8 cellular contexts compared by ENCODE assay signal in genomic region chr1:113904674-113905434, GRCh38. TPM values are rescaled to one million over a fixed set of nuclear protein-coding genes. Genes with fewer than 3 reads are reported as not detected.
A peak's percentile ranks its signal among the peaks of the same experiment; 100 is the strongest.
DNase-seq lines count a peak whose midpoint lies in the region; ATAC-seq and TF ChIP-seq lines count a peak whose summit lies in the region.

Gene AP4B1, minus strand, starts transcription at chr1:113904799. Its CDS starts 82 bp downstream, at chr1:113904717.
Gene DCLRE1B, plus strand, starts transcription at chr1:113905326. Its CDS starts 261 bp downstream, at chr1:113905587.

- peaks cover 19% of the 10 kb centered on the region for H3K36me3 Mint-ChIP-seq in HFFc6 (ENCODE audit: low read depth)
- peaks cover 42% of the 10 kb centered on the region for H3K36me3 Mint-ChIP-seq in activated naive CD4-positive, alpha-beta T cell treated with anti-CD3 and anti-CD28 coated beads for 36 hours (ENCODE audit: low read depth)

- H3K27ac Mint-ChIP-seq in HFFc6 = peak within 1 kb of the TSS; percentile 97
- H3K27ac Mint-ChIP-seq in activated naive CD4-positive, alpha-beta T cell treated with anti-CD3 and anti-CD28 coated beads for 36 hours = peak within 1 kb of the TSS; percentile 97

- peak; percentile 65 to 68 for TF ChIP-seq POLR2A in gastroesophageal sphincter (IDR thresholded peaks at IDR 0.05)
- no peak for TF ChIP-seq POLR2A in suprapubic skin (IDR thresholded peaks at IDR 0.05)

- intact Hi-C loops in activated naive CD4-positive, alpha-beta T cell treated with anti-CD3 and anti-CD28 coated beads for 36 hours (cut with micrococcal nuclease) = loop anchor here (1.0 to 10.0 kb wide), 11 partner anchors 24 to 1188 kb away; partner anchors contain the start of genes HIPK1, LRIG2, MAGI3 and PHTF1

- TF ChIP-seq CTCF in HFFc6 (IDR thresholded peaks at IDR 0.05) (peak; percentile 87), gastroesophageal sphincter (IDR thresholded peaks at IDR 0.05) (peak; percentile 13 to 93 (median 89)), suprapubic skin (IDR thresholded peaks at IDR 0.05) (peak; percentile 38 to 79)

- H3K27ac ChIP-seq in gastroesophageal sphincter (peak within 1 kb of the TSS; percentile 87 to 95 (median 93)), suprapubic skin (peak within 1 kb of the TSS; percentile 94)

- no peak for TF ChIP-seq EP300 in gastroesophageal sphincter (IDR thresholded peaks at IDR 0.05)
- TF ChIP-seq EP300 in suprapubic skin (IDR thresholded peaks at IDR 0.05) = no peak

- 0% methylated on average over 7 to 26 of the region's 67 CpGs for WGBS in gastroesophageal sphincter (ENCODE audit: low coverage in 1 of 2), 2 donors
- WGBS in suprapubic skin = 0% methylated on average over 39 of the region's 67 CpGs

- DNase-seq in HFFc6 (peak; percentile 100), NAMALWA (ENCODE audit: low spot score) (peak; percentile 100), SK-N-DZ (ENCODE audit: low spot score) (peak; percentile 100), non-pigmented ciliary epithelial cell (ENCODE audit: low read depth) (peak; percentile 100), suprapubic skin (ENCODE audit: low spot score in 2 of 2) (peak; percentile 99)
- peak; percentile 99 for DNase-seq in activated naive CD4-positive, alpha-beta T cell treated with anti-CD3 and anti-CD28 coated beads for 36 hours

- no peaks in the 10 kb centered on the region for H3K9me3 ChIP-seq in gastroesophageal sphincter
- H3K9me3 ChIP-seq in suprapubic skin = no peaks in the 10 kb centered on the region

- no peaks in the 10 kb centered on the region for H3K27me3 Mint-ChIP-seq in HFFc6 (ENCODE audit: insufficient read depth)
- no peaks in the 10 kb centered on the region for H3K27me3 Mint-ChIP-seq in activated naive CD4-positive, alpha-beta T cell treated with anti-CD3 and anti-CD28 coated beads for 36 hours (ENCODE audit: low read depth)

- CTCF ChIA-PET in activated naive CD4-positive, alpha-beta T cell treated with anti-CD3 and anti-CD28 coated beads for 36 hours (lab: Charles Lee) = interaction anchor here (0.6 to 5.1 kb wide), 16 partner anchors 15 to 764 kb away, joined by 3 to 43 read pairs (median 5); partner anchors contain the start of gene HIPK1

- peaks cover 25% of the 10 kb centered on the region for H3K4me1 Mint-ChIP-seq in HFFc6 (ENCODE audit: low read depth)
- peaks cover 51% of the 10 kb centered on the region for H3K4me1 Mint-ChIP-seq in activated naive CD4-positive, alpha-beta T cell treated with anti-CD3 and anti-CD28 coated beads for 36 hours (ENCODE audit: low read depth)

- peak; percentile 97 for ATAC-seq in gastroesophageal sphincter

- H3K9me3 Mint-ChIP-seq in HFFc6 = no peaks in the 10 kb centered on the region
- no peaks in the 10 kb centered on the region for H3K9me3 Mint-ChIP-seq in activated naive CD4-positive, alpha-beta T cell treated with anti-CD3 and anti-CD28 coated beads for 36 hours

- peaks cover 0 to 46% of the 10 kb centered on the region in 2 donors for H3K36me3 ChIP-seq in gastroesophageal sphincter
- H3K36me3 ChIP-seq in suprapubic skin = peaks cover 40% of the 10 kb centered on the region

- H3K4me3 ChIP-seq in GM08714 (ENCODE audit: low read length) (peak within 1 kb of the TSS; percentile 88), gastroesophageal sphincter (peak within 1 kb of the TSS; percentile 72 to 84), suprapubic skin (peak within 1 kb of the TSS; percentile 68)

- H3K27me3 ChIP-seq in gastroesophageal sphincter (no peaks in the 10 kb centered on the region), suprapubic skin (no peaks in the 10 kb centered on the region)

- H3K4me3 Mint-ChIP-seq in HFFc6 = peak within 1 kb of the TSS; percentile 89
- H3K4me3 Mint-ChIP-seq in activated naive CD4-positive, alpha-beta T cell treated with anti-CD3 and anti-CD28 coated beads for 36 hours = peak within 1 kb of the TSS; percentile 99

- peaks cover 5 to 40% (median 18%) of the 10 kb centered on the region in 3 donors for H3K4me1 ChIP-seq in gastroesophageal sphincter
- H3K4me1 ChIP-seq in suprapubic skin = peaks cover 25% of the 10 kb centered on the region

RNA-seq across cellular contexts. Expression of gene AP4B1, which starts in this region (rescaled TPM):
- 10 to 100 TPM; 12.6 to 14.0 (median 13.3) TPM for total RNA-seq in HFFc6 (2021; fragmentation: NEBNext Ultra II Directional; extraction: Animal tissue kit (Norgen Biotek cat#: 25700))
- polyA plus RNA-seq in SK-N-DZ (2014; cell fraction: cytosol; rRNA removed) = 20.5 and 21.2 TPM in 2 replicates
- polyA plus RNA-seq in SK-N-DZ (2014; cell fraction: nucleus; rRNA removed) = 76.1 and 76.7 TPM in 2 replicates
- total RNA-seq in activated naive CD4-positive, alpha-beta T cell treated with anti-CD3 and anti-CD28 coated beads for 36 hours = 10 to 100 TPM; 35.7 to 40.2 TPM
- total RNA-seq in gastroesophageal sphincter (10 to 100 TPM in 3 of 4 donors, 1 to 10 TPM in 1; 7.1 to 21.9 (median 12.6) TPM), suprapubic skin (10 to 100 TPM; 10.9 to 34.0 (median 12.2) TPM)

RNA-seq across cellular contexts. Expression of gene DCLRE1B, which starts in this region (rescaled TPM):
- total RNA-seq in HFFc6 (2021; fragmentation: NEBNext Ultra II Directional; extraction: Animal tissue kit (Norgen Biotek cat#: 25700)) = 1 to 10 TPM; 5.7 to 9.9 (median 8.8) TPM
- 17.5 and 18.5 TPM in 2 replicates for polyA plus RNA-seq in SK-N-DZ (2014; cell fraction: cytosol; rRNA removed)
- 6.0 and 6.9 TPM in 2 replicates for polyA plus RNA-seq in SK-N-DZ (2014; cell fraction: nucleus; rRNA removed)
- total RNA-seq in activated naive CD4-positive, alpha-beta T cell treated with anti-CD3 and anti-CD28 coated beads for 36 hours = 10 to 100 TPM; 17.7 to 18.3 TPM
- total RNA-seq in gastroesophageal sphincter (1 to 10 TPM; 3.2 to 9.2 (median 5.1) TPM), suprapubic skin (1 to 10 TPM; 4.3 to 8.9 (median 6.3) TPM)

Comparison
In these comparisons a context has a peak if more than half of its experiments do, and no peak if none do; other contexts are left out.
1. Peak in every context shown above with its lines: DNase-seq, ATAC-seq, H3K4me3 ChIP-seq and H3K27ac ChIP-seq.
2. POLR2A ChIP-seq: peak in gastroesophageal sphincter (2 of 2); none in suprapubic skin (0 of 2).